In genomic region chr4:55840956-55841355, GRCh38 we compare ENCODE assay signal across 33 cellular contexts. TPM values are rescaled to one million over a fixed set of nuclear protein-coding genes. Genes with fewer than 3 reads are reported as not detected.
"Had no signal": no experiment of that assay in that cellular context is flagged by ENCODE, and none has a peak within 500 bp of the region (broad histone marks: within the 10 kb centered on the region; RNA-seq: fewer than 3 reads in every experiment).

No MANE protein-coding gene starts in this region.

- H3K4me1 ChIP-seq: left ventricle myocardium inferior, right atrium auricular region, right lobe of liver, stomach, testis, thyroid gland, transverse colon, upper lobe of left lung, vagina had no signal

- H3K9me3 Mint-ChIP-seq: natural killer cell had no signal

- DNase-seq: hypothalamus; immature natural killer cell; islet precursor cell; left ventricle myocardium inferior; mesendoderm; naive B cell; natural killer cell; nephron progenitor cell; ovary; right lobe of liver; stimulated activated CD4-positive, alpha-beta T cell treated with anti-CD3 and anti-CD28 coated beads, Interleukin-12 subunit alpha, Interleukin-12 subunit beta, amount 100 ng/mL, for 4 hours; stimulated activated CD4-positive, alpha-beta T cell treated with anti-CD3 and anti-CD28 coated beads, Interleukin-15, amount 100 ng/mL, for 24 hours; stimulated activated CD4-positive, alpha-beta T cell treated with anti-CD3 and anti-CD28 coated beads, Interleukin-2, amount 100 ng/mL, for 24 hours; stimulated activated CD4-positive, alpha-beta T cell treated with anti-CD3 and anti-CD28 coated beads, Interleukin-4, amount 100 ng/mL, for 1 hour; stimulated activated naive B cell treated with anti-CD40 and anti-IgM and Interleukin-4, amounts not matched to agents 10 μg/mL and 1 μg/mL and 100 μg/mL, for 72 hours; stimulated activated naive CD8-positive, alpha-beta T cell treated with anti-CD3 and anti-CD28 coated beads, Interleukin-15, Interleukin-2, amounts not matched to agents 100 U/mL and 50 U/mL, for 24 hours; stomach; testis; thyroid gland; transverse colon; upper lobe of left lung had no signal

- H3K4me3 Mint-ChIP-seq: immature natural killer cell; naive B cell; natural killer cell; nephron progenitor cell; stimulated activated naive B cell treated with anti-CD40 and anti-IgM and Interleukin-4, amounts not matched to agents 10 μg/mL and 1 μg/mL and 100 μg/mL, for 72 hours had no signal

- H3K27me3 Mint-ChIP-seq: progenitor cell of endocrine pancreas had no signal

- H3K4me1 Mint-ChIP-seq: immature natural killer cell; mesothelial cell of epicardium; naive B cell; natural killer cell; stimulated activated naive B cell treated with anti-CD40 and anti-IgM and Interleukin-4, amounts not matched to agents 10 μg/mL and 1 μg/mL and 100 μg/mL, for 72 hours had no signal

- H3K36me3 Mint-ChIP-seq: immature natural killer cell; stimulated activated naive B cell treated with anti-CD40 and anti-IgM and Interleukin-4, amounts not matched to agents 10 μg/mL and 1 μg/mL and 100 μg/mL, for 72 hours had no signal

- H3K27ac Mint-ChIP-seq: immature natural killer cell; mesothelial cell of epicardium; natural killer cell; nephron progenitor cell; stimulated activated naive B cell treated with anti-CD40 and anti-IgM and Interleukin-4, amounts not matched to agents 10 μg/mL and 1 μg/mL and 100 μg/mL, for 72 hours had no signal

- H3K9me3 ChIP-seq: ovary, testis, thyroid gland, vagina had no signal

- H3K27ac ChIP-seq: left ventricle myocardium inferior, ovary, right atrium auricular region, right lobe of liver, stomach, testis, thyroid gland, transverse colon, upper lobe of left lung, vagina had no signal

- H3K4me3 ChIP-seq: left ventricle myocardium inferior, lung, ovary, right atrium auricular region, right lobe of liver, stomach, testis, thyroid gland, transverse colon, vagina had no signal

- H3K27me3 ChIP-seq: ovary, right atrium auricular region, right lobe of liver, testis, thyroid gland, transverse colon, upper lobe of left lung, vagina had no signal

- H3K36me3 ChIP-seq: left ventricle myocardium inferior, ovary, right atrium auricular region, right lobe of liver, stomach, thyroid gland, transverse colon, upper lobe of left lung, vagina had no signal

- ATAC-seq: natural killer cell; right lobe of liver; stimulated activated naive B cell treated with anti-CD40 and anti-IgM and Interleukin-4, amounts not matched to agents 10 μg/mL and 1 μg/mL and 100 μg/mL, for 72 hours; stimulated activated naive CD8-positive, alpha-beta T cell treated with anti-CD3 and anti-CD28 coated beads, Interleukin-15, Interleukin-2, amounts not matched to agents 100 U/mL and 50 U/mL, for 24 hours had no signal

RNA-seq across cellular contexts. Expression of gene EXOC1L, which starts 21.4 kb away (rescaled TPM):
- total RNA-seq: kidney epithelial cell, left ventricle myocardium inferior, lower leg skin, lung, mesothelial cell of epicardium, mononuclear cell, natural killer cell, omental fat pad, ovary, progenitor cell of endocrine pancreas, pulmonary artery endothelial cell, renal cortical epithelial cell, right atrium auricular region, right lobe of liver, thyroid gland, transverse colon, upper lobe of left lung, urinary bladder, vagina had no signal
- polyA plus RNA-seq: lung, ovary, stomach had no signal
